Comparison of ENCODE assay signal across 8 cellular contexts in the genomic region with DNA sequence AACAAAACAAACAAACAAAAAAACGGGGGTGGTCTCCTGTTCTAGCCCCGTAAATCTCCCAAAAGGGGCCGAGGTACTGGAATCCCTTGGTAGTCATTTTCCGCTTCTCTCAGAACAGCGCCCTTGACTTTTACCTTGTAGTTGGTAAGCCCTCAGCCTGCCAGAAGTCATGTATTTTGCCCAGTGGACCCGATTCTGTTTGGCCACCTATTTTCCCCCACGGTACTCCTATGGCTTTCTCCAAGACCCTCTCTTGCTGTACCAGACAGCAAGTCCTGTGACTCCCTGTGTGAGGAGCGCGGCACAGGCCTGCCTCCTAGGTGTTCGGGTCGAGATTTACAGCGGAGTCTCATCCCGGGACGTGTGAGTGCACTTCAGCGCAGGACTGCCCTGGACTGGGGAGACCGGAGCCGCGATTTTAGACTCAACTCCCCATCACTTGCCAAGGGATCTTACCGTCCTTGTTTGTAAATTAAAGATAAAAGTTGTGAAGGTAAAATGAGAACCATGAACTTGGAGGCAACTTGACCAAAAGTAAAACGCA. TPM values are rescaled to one million over a fixed set of nuclear protein-coding genes. Genes with fewer than 3 reads are reported as not detected.
DNase-seq lines count a peak whose midpoint lies in the region; ATAC-seq and TF ChIP-seq lines count a peak whose summit lies in the region.

No MANE protein-coding gene starts in this region.

- 34 to 36% methylated on average over 13 to 15 of the region's 20 CpGs for WGBS in mesodermal cell (ENCODE audit: insufficient coverage in 2 of 2), 2 experiments
- 33 to 35% methylated on average over 20 of the region's 20 CpGs for WGBS in tibial nerve, 2 donors

- no peaks in the 10 kb centered on the region for H3K27me3 Mint-ChIP-seq in T-helper 1 cell treated with Interleukin-12 subunit alpha and Interleukin-12 subunit beta and Interleukin-4 antibody, amounts not matched to agents 30 μg/mL and 1 μg/mL, for 36 hours (ENCODE audit: low read depth)

- no peak for TF ChIP-seq POLR2A in tibial nerve (IDR thresholded peaks at IDR 0.05)

- H3K27ac Mint-ChIP-seq in T-helper 1 cell treated with Interleukin-12 subunit alpha and Interleukin-12 subunit beta and Interleukin-4 antibody, amounts not matched to agents 30 μg/mL and 1 μg/mL, for 36 hours = peak overlapping the region; percentile 100

- H3K9me3 ChIP-seq in mesodermal cell (ENCODE audit: control insufficient read depth, low read length) (no peaks in the 10 kb centered on the region), tibial nerve (no peaks in the 10 kb centered on the region)

- no peak for TF ChIP-seq CTCF in tibial nerve (IDR thresholded peaks at IDR 0.05)

- peak overlapping the region; percentile 94 for H3K4me3 Mint-ChIP-seq in T-helper 1 cell treated with Interleukin-12 subunit alpha and Interleukin-12 subunit beta and Interleukin-4 antibody, amounts not matched to agents 30 μg/mL and 1 μg/mL, for 36 hours

- TF ChIP-seq EP300 in tibial nerve (IDR thresholded peaks at IDR 0.05) = no peak

- ATAC-seq in HG03095 (IDR thresholded peaks at IDR 0.05; ENCODE audit: unreplicated experiment) = no peak

- H3K36me3 ChIP-seq in mesodermal cell (ENCODE audit: control insufficient read depth, insufficient read depth, low read length) (peaks cover 56% of the 10 kb centered on the region), tibial nerve (peaks cover 0 to 34% (median 13%) of the 10 kb centered on the region in 3 donors)

- H3K27ac ChIP-seq in mesodermal cell (ENCODE audit: low read depth, low read length, severe bottlenecking) = peak overlapping the region; percentile 98
- peak overlapping the region; percentile 93 to 100 (median 96) for H3K27ac ChIP-seq in tibial nerve

- H3K4me3 ChIP-seq in mesodermal cell (ENCODE audit: extremely low read depth, insufficient read depth, low read length, poor library complexity, severe bottlenecking) (peak overlapping the region; percentile 68), tibial nerve (peak overlapping the region in 3 of 4 donors; percentile 30 to 91 (median 77))

- H3K9me3 Mint-ChIP-seq in T-helper 1 cell treated with Interleukin-12 subunit alpha and Interleukin-12 subunit beta and Interleukin-4 antibody, amounts not matched to agents 30 μg/mL and 1 μg/mL, for 36 hours = no peaks in the 10 kb centered on the region

- no peaks in the 10 kb centered on the region for H3K27me3 ChIP-seq in tibial nerve

- H3K4me1 Mint-ChIP-seq in T-helper 1 cell treated with Interleukin-12 subunit alpha and Interleukin-12 subunit beta and Interleukin-4 antibody, amounts not matched to agents 30 μg/mL and 1 μg/mL, for 36 hours (ENCODE audit: low read depth) = peaks cover 51% of the 10 kb centered on the region

- peak; percentile 15 to 30 for DNase-seq in activated CD4-positive, alpha-beta T cell treated with anti-CD3 and anti-CD28 coated beads for 4 hours
- DNase-seq in activated CD4-positive, alpha-beta T cell treated with anti-CD3 and anti-CD28 coated beads for 1 hour = no peak
- DNase-seq in dermis blood vessel endothelial cell (peak; percentile 50), tibial nerve (ENCODE audit: low spot score in 2 of 2) (peak; percentile 35 to 47), SKM-1 (lab: John Stamatoyannopoulos, UW; ENCODE audit: unreplicated experiment) (no peak)

- H3K4me1 ChIP-seq in mesodermal cell (ENCODE audit: control insufficient read depth, insufficient read depth, low read length, poor library complexity, severe bottlenecking) = peaks cover 44% of the 10 kb centered on the region
- peaks cover 0 to 82% (median 62%) of the 10 kb centered on the region in 4 donors for H3K4me1 ChIP-seq in tibial nerve

- peaks cover 42% of the 10 kb centered on the region for H3K36me3 Mint-ChIP-seq in T-helper 1 cell treated with Interleukin-12 subunit alpha and Interleukin-12 subunit beta and Interleukin-4 antibody, amounts not matched to agents 30 μg/mL and 1 μg/mL, for 36 hours (ENCODE audit: low read depth)

RNA-seq across cellular contexts. Expression of gene MBD6, which starts 1.1 kb away (rescaled TPM):
- total RNA-seq in dermis blood vessel endothelial cell (12.8 and 17.0 TPM in 2 replicates), tibial nerve (10 to 100 TPM; 23.0 to 49.2 (median 40.9) TPM)
- polyA plus RNA-seq in mesodermal cell (2013, experiment 1 of 2) = 32.0 TPM
- 28.0 TPM for polyA plus RNA-seq in mesodermal cell (2013, experiment 2 of 2)

RNA-seq across cellular contexts. Expression of gene DDIT3, which starts 1.2 kb away (rescaled TPM):
- total RNA-seq in dermis blood vessel endothelial cell (7.5 and 11.4 TPM in 2 replicates), tibial nerve (10 to 100 TPM; 35.2 to 49.2 (median 42.1) TPM)
- polyA plus RNA-seq in mesodermal cell (2013, experiment 1 of 2) = 18.5 TPM
- 16.4 TPM for polyA plus RNA-seq in mesodermal cell (2013, experiment 2 of 2)

RNA-seq across cellular contexts. Expression of gene DCTN2, which starts 25.4 kb away (rescaled TPM):
- total RNA-seq in dermis blood vessel endothelial cell = 109 and 113 TPM in 2 replicates
- 168 TPM for polyA plus RNA-seq in mesodermal cell (2013, experiment 1 of 2)
- polyA plus RNA-seq in mesodermal cell (2013, experiment 2 of 2) = 169 TPM
- 100 to 1,000 TPM in 3 of 4 donors, 10 to 100 TPM in 1; 92.9 to 138 (median 130) TPM for total RNA-seq in tibial nerve

RNA-seq across cellular contexts. Expression of gene KIF5A, which starts 28.3 kb away (rescaled TPM):
- total RNA-seq in dermis blood vessel endothelial cell = 0.09 and 0.17 TPM in 2 replicates
- polyA plus RNA-seq in mesodermal cell (2013, experiment 1 of 2) = 2.1 TPM
- 2.4 TPM for polyA plus RNA-seq in mesodermal cell (2013, experiment 2 of 2)
- 1 to 10 TPM; 1.9 to 4.8 (median 2.9) TPM for total RNA-seq in tibial nerve

RNA-seq across cellular contexts. Expression of gene MARS1, which starts 33.7 kb away (rescaled TPM):
- total RNA-seq in dermis blood vessel endothelial cell (71.6 and 81.2 TPM in 2 replicates), tibial nerve (100 to 1,000 TPM in 1 of 4 donors, 10 to 100 TPM in 3; 53.5 to 101 (median 74.2) TPM)
- 210 TPM for polyA plus RNA-seq in mesodermal cell (2013, experiment 1 of 2)
- polyA plus RNA-seq in mesodermal cell (2013, experiment 2 of 2) = 213 TPM

Comparison
In these comparisons a context has a peak if more than half of its experiments do, and no peak if none do; other contexts are left out.
1. DNase-seq: peak in activated CD4-positive, alpha-beta T cell treated with anti-CD3 and anti-CD28 coated beads for 4 hours (2 of 2), dermis blood vessel endothelial cell (single experiment) and tibial nerve (2 of 2); none in activated CD4-positive, alpha-beta T cell treated with anti-CD3 and anti-CD28 coated beads for 1 hour (single experiment) and SKM-1 (single experiment).